In the genomic region with DNA sequence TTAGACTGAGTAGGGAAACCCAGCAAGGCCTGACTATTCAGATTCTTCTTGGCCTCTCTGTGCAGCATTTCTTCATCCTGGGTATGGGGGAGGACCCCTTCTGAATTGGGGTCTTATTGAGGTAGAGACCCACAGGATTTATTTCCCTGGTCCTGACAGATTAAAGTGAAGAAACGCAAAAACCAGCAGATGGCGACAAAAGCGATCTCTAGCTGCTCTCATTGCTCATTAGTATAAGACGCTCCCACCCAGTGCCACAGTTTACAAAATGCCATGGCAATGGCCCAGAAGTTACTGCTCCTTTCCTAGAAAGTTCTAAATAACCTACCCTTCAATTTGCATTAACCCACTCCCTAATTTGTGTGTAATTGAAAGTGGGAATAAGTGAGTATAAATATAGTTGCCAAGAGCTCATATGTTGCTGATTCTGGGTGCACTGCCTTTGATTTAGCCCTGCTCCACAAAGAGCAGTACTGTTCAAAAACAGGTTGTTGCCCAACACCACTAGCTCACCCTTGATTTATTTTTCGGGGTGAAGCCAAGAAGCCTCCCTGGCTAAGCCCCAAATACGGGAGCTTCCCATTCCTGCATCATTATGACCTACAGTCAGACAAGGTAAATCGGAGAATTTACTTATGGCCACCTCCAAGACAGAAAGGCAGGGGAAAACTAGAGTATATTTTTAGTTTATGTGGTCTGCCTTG, we compare ENCODE assay signal across 7 cellular contexts. TPM values are rescaled to one million over a fixed set of nuclear protein-coding genes. Genes with fewer than 3 reads are reported as not detected.
DNase-seq lines count a peak whose midpoint lies in the region; ATAC-seq and TF ChIP-seq lines count a peak whose summit lies in the region.

No MANE protein-coding gene starts in this region.

- H3K4me3 Mint-ChIP-seq in HFFc6 = no peak overlapping the region
- no peak overlapping the region for H3K4me3 Mint-ChIP-seq in immature natural killer cell

- no peaks in the 10 kb centered on the region for H3K9me2 ChIP-seq in PC-3 (replicated peaks; ENCODE audit: low read length)

- no peaks in the 10 kb centered on the region for H3K9me3 Mint-ChIP-seq in HFFc6
- no peaks in the 10 kb centered on the region for H3K9me3 Mint-ChIP-seq in immature natural killer cell

- DNase-seq in Daoy (ENCODE audit: low read depth) (peak; percentile 29), HFFc6 (peak; percentile 10), PC-3 (peak; percentile 59), anterior cingulate cortex (lab: John Stamatoyannopoulos, UW) (peak in 32 of 58 donors; percentile 0 to 43 (median 5)), immature natural killer cell (peak; percentile 26 to 43 (median 37))
- DNase-seq in stimulated activated CD4-positive, alpha-beta T cell treated with anti-CD3 and anti-CD28 coated beads, Interleukin-4, amount 100 ng/mL, for 24 hours = peak; percentile 51

- no peaks in the 10 kb centered on the region for H3K4me1 ChIP-seq in PC-3 (ENCODE audit: insufficient read depth, low read length)

- H3K36me3 Mint-ChIP-seq in HFFc6 (ENCODE audit: low read depth) (no peaks in the 10 kb centered on the region), immature natural killer cell (no peaks in the 10 kb centered on the region)

- H3F3A ChIP-seq in PC-3 (ENCODE audit: low read length, unreplicated experiment) = no peaks in the 10 kb centered on the region

- TF ChIP-seq CTCF in HFFc6 (IDR thresholded peaks at IDR 0.05) (peak; percentile 68), PC-3 (conservative IDR thresholded peaks at IDR 0.05; ENCODE audit: low read depth, low read length) (peak; percentile 67)

- H3K79me2 ChIP-seq in PC-3 (ENCODE audit: low read length) = no peaks in the 10 kb centered on the region

- peaks cover 4% of the 10 kb centered on the region for H3K27me3 Mint-ChIP-seq in HFFc6 (ENCODE audit: insufficient read depth)
- peaks cover 4 to 19% (median 8%) of the 10 kb centered on the region in 3 donors for H3K27me3 Mint-ChIP-seq in immature natural killer cell (ENCODE audit: low read depth in 3 of 3)

- CTCF ChIA-PET in PC-3 (lab: Charles Lee) = interaction anchor here (1.2 to 2.0 kb wide), 3 partner anchors 38 to 254 kb away, joined by 5 to 10 read pairs (median 10); no protein-coding TSS in a partner anchor

- no peak overlapping the region for H3K9ac ChIP-seq in PC-3 (ENCODE audit: low read length)

- POLR2A ChIA-PET in PC-3 (lab: Charles Lee; ENCODE audit: unreplicated experiment) = no interaction called here

- BruUV-seq in PC-3 (replicated peaks; lab: Mats Ljungman, UMichigan) = no TSS peak

- H3K36me3 ChIP-seq in PC-3 (ENCODE audit: low read depth, low read length) = no peaks in the 10 kb centered on the region

- no peaks in the 10 kb centered on the region for H3K9me3 ChIP-seq in PC-3 (ENCODE audit: low read length)

- intact Hi-C loops in PC-3 (cut with micrococcal nuclease) = loop anchor here (1.0 to 10.0 kb wide), 2 partner anchors 37 to 134 kb away; no protein-coding TSS in a partner anchor

- no peak overlapping the region for H3K4me2 ChIP-seq in PC-3 (ENCODE audit: low read length)

- H3K4me3 ChIP-seq in PC-3 (ENCODE audit: low read length) = no peak overlapping the region

- H2AFZ ChIP-seq in PC-3 (ENCODE audit: low read length) = no peak overlapping the region

- peak; percentile 59 for ATAC-seq in PC-3
- no peak for ATAC-seq in GM21515 (IDR thresholded peaks at IDR 0.05; ENCODE audit: unreplicated experiment)

- no peak overlapping the region for H3K27ac ChIP-seq in PC-3 (ENCODE audit: low read length)

- H3K4me1 Mint-ChIP-seq in HFFc6 (ENCODE audit: low read depth) (peaks cover 5% of the 10 kb centered on the region; the same call in 1 of the 2 replicates), immature natural killer cell (peaks cover 10 to 13% of the 10 kb centered on the region in 2 donors)

- no peaks in the 10 kb centered on the region for H4K20me1 ChIP-seq in PC-3 (ENCODE audit: low read length)

- H3K27ac Mint-ChIP-seq in HFFc6 = no peak overlapping the region
- no peak overlapping the region for H3K27ac Mint-ChIP-seq in immature natural killer cell

- H3K27me3 ChIP-seq in PC-3 (ENCODE audit: low read length) = 0 out of 2 replicates have a peak, but pooled peaks cover 6% of the 10 kb centered on the region

RNA-seq across cellular contexts. Expression of gene BEX4, which starts 3.7 kb away (rescaled TPM):
- 2.9 and 4.8 TPM in 2 replicates for total RNA-seq in Daoy (2014; rRNA removed; shearing (Covaris generic))
- 1 to 10 TPM in 1 of 6 experiments, under 1 TPM in 5; 0.19 to 1.4 (median 0.32) TPM for total RNA-seq in HFFc6 (2021; fragmentation: NEBNext Ultra II Directional; extraction: Animal tissue kit (Norgen Biotek cat#: 25700))
- 10.9 and 11.5 TPM in 2 replicates for total RNA-seq in PC-3 (2014; rRNA removed)
- polyA plus RNA-seq in immature natural killer cell = 100 to 1,000 TPM in 1 of 3 donors, 10 to 100 TPM in 2; 74.6 to 123 (median 96.6) TPM

RNA-seq across cellular contexts. Expression of gene TCEAL8, which starts 43.8 kb away (rescaled TPM):
- total RNA-seq in Daoy (2014; rRNA removed; shearing (Covaris generic)) = 84.9 and 91.5 TPM in 2 replicates
- 10 to 100 TPM; 65.0 to 81.7 (median 74.0) TPM for total RNA-seq in HFFc6 (2021; fragmentation: NEBNext Ultra II Directional; extraction: Animal tissue kit (Norgen Biotek cat#: 25700))
- total RNA-seq in PC-3 (2014; rRNA removed) = 41.2 and 42.5 TPM in 2 replicates
- polyA plus RNA-seq in immature natural killer cell = 100 to 1,000 TPM in 2 of 3 donors, 10 to 100 TPM in 1; 85.7 to 118 (median 105) TPM

Comparison
In these comparisons a context has a peak if more than half of its experiments do, and no peak if none do; other contexts are left out.
1. DNase-seq: peak in every context shown above with its lines; median percentile 59 in PC-3; 51 in stimulated activated CD4-positive, alpha-beta T cell treated with anti-CD3 and anti-CD28 coated beads, Interleukin-4, amount 100 ng/mL, for 24 hours; 37 in immature natural killer cell; 29 in Daoy; 10 in HFFc6; 5 in anterior cingulate cortex.